Comparison of ENCODE assay signal across 1 cellular context in genomic region chr19:48424694-48425219, GRCh38.
TF ChIP-seq lines count a peak whose summit lies in the region.

No MANE protein-coding gene starts in this region.

TF ChIP-seq in K562, 482 proteins besides CTCF, POLR2A, EP300 and RAD21 (continued from another document and continues in another):
- no peak for TF ChIP-seq MGA (IDR thresholded peaks at IDR 0.05)
- TF ChIP-seq SPI1 (IDR thresholded peaks at IDR 0.05; ENCODE audit: borderline replicate concordance, low read depth, low read length), result peak; percentile 82
- no peak for TF ChIP-seq PHB (CRISPR knock-in tag; IDR thresholded peaks at IDR 0.05)
- TF ChIP-seq MCM7 (IDR thresholded peaks at IDR 0.05), result no peak
- TF ChIP-seq SMC3 (conservative IDR thresholded peaks at IDR 0.05; ENCODE audit: insufficient read depth, low read depth, low read length), result no peak
- peak; percentile 66 for TF ChIP-seq MAFK (IDR thresholded peaks at IDR 0.05; ENCODE audit: low read length)
- peak; percentile 62; the same call in 1 of the 2 replicates for TF ChIP-seq ZBTB2 (IDR thresholded peaks at IDR 0.05)
- no peak for TF ChIP-seq YY1 (IDR thresholded peaks at IDR 0.05; ENCODE audit: borderline replicate concordance in 1 of 3, control insufficient read depth in 1 of 3, extremely low read depth in 1 of 3, insufficient read depth in 3 of 3, insufficient read length in 1 of 3, insufficient replicate concordance in 2 of 3, low read depth in 1 of 3, low read length in 2 of 3)
- no peak for TF ChIP-seq THRA (IDR thresholded peaks at IDR 0.05)
- peak; percentile 36; the same call in 1 of the 2 replicates for TF ChIP-seq ETV5 (CRISPR knock-in tag; IDR thresholded peaks at IDR 0.05; ENCODE audit: low read depth)
- TF ChIP-seq, protein P1, sequence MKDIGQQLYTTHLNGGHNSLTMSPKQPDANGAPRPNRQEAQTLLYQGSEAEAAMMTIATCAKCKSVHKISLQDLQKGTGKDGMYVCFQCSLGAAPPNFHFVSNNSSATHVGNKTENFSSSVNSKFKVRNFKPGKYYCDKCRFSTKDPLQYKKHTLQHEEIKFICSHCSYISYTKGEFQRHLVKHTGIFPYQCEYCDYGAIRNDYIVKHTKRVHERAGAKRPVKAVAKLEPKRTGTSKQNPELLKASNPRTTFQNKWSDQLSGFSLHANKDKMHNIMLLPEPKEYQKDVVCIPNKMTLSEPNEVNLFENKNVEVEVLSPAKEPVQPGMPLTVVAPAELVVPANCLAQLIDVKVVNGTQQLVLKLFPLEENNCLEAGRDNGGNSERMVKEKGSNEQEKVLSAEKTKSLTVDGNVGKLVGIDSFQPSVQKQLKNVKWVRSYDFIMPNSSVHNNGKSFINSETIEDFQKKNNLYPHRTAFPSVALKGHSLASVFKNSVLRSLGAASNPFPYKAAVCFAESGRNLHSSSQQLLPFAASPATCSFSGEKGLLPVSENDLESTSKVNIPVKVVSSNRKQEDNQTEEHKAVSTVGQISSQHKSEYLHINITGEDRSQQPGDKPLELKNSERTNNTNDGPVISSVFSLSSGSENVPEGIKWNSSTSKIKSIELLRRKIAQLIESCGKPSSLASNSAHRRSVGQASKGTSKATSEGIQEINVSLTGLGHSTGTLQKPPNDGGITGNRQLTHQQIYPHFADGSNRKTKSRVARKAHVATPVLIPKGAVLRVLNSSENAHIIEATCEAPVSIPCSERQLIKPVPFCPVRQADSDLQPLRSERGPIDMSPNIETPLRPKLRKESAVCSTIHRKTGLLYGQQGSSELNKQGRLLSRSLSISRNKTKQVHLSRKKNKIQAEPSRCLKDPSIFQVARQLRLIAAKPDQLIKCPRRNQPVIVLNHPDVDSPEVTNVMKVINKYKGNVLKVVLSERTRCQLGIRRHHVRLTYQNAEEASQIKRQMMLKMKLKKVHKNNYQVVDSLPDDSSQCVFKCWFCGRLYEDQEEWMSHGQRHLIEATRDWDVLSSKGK (CRISPR knock-in tag; IDR thresholded peaks at IDR 0.05), result no peak
- no peak for TF ChIP-seq PRPF4 (IDR thresholded peaks at IDR 0.05; ENCODE audit: insufficient read depth, low read depth, low read length, poor library complexity, severe bottlenecking)
- TF ChIP-seq ZFP36 (IDR thresholded peaks at IDR 0.05; ENCODE audit: low read depth, low read length, partially characterized antibody), result peak; percentile 29
- peak; percentile 82 for TF ChIP-seq ARID1B (IDR thresholded peaks at IDR 0.05)
- no peak for TF ChIP-seq GTF2A2 (tag; IDR thresholded peaks at IDR 0.05)
- no peak for TF ChIP-seq PHB2 (IDR thresholded peaks at IDR 0.05; ENCODE audit: low read depth)
- TF ChIP-seq, protein P2, sequence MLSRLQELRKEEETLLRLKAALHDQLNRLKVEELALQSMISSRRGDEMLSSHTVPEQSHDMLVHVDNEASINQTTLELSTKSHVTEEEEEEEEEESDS (CRISPR knock-in tag; IDR thresholded peaks at IDR 0.05), result no peak
- TF ChIP-seq SMARCE1 (IDR thresholded peaks at IDR 0.05), result peak; percentile 92
- no peak for TF ChIP-seq ZNF639 (CRISPR knock-in tag; conservative IDR thresholded peaks at IDR 0.05 in 1 of 2, IDR thresholded peaks at IDR 0.05 in 1 of 2)
- no peak for TF ChIP-seq ZNF324 (CRISPR knock-in tag; IDR thresholded peaks at IDR 0.05)
- TF ChIP-seq TAF15 (IDR thresholded peaks at IDR 0.05; ENCODE audit: low read depth, low read length), result no peak
- TF ChIP-seq MTA1 (IDR thresholded peaks at IDR 0.05; ENCODE audit: borderline replicate concordance), result peak; percentile 43; the same call in 1 of the 2 replicates
- peak; percentile 54 for TF ChIP-seq EP400 (IDR thresholded peaks at IDR 0.05)
- no peak for TF ChIP-seq ZNF197 (CRISPR knock-in tag; IDR thresholded peaks at IDR 0.05; ENCODE audit: low read depth)
- peak; percentile 46; the same call in 1 of the 2 replicates for TF ChIP-seq HDAC2 (IDR thresholded peaks at IDR 0.05)
- TF ChIP-seq ZNF12 (CRISPR knock-in tag; IDR thresholded peaks at IDR 0.05), result no peak
- TF ChIP-seq ELF1 (tag; IDR thresholded peaks at IDR 0.05), result peak; percentile 57; the same call in 1 of the 2 replicates
- no peak for TF ChIP-seq ZNF764 (CRISPR knock-in tag; IDR thresholded peaks at IDR 0.05; ENCODE audit: low read depth)
- TF ChIP-seq LEF1 (IDR thresholded peaks at IDR 0.05), result peak; percentile 58
- peak; percentile 85 for TF ChIP-seq MAFG (tag; conservative IDR thresholded peaks at IDR 0.05)
- TF ChIP-seq SMARCA5 (IDR thresholded peaks at IDR 0.05), result no peak
- TF ChIP-seq NFIX (CRISPR knock-in tag; IDR thresholded peaks at IDR 0.05; ENCODE audit: low read depth), result no peak
- TF ChIP-seq, protein P3, sequence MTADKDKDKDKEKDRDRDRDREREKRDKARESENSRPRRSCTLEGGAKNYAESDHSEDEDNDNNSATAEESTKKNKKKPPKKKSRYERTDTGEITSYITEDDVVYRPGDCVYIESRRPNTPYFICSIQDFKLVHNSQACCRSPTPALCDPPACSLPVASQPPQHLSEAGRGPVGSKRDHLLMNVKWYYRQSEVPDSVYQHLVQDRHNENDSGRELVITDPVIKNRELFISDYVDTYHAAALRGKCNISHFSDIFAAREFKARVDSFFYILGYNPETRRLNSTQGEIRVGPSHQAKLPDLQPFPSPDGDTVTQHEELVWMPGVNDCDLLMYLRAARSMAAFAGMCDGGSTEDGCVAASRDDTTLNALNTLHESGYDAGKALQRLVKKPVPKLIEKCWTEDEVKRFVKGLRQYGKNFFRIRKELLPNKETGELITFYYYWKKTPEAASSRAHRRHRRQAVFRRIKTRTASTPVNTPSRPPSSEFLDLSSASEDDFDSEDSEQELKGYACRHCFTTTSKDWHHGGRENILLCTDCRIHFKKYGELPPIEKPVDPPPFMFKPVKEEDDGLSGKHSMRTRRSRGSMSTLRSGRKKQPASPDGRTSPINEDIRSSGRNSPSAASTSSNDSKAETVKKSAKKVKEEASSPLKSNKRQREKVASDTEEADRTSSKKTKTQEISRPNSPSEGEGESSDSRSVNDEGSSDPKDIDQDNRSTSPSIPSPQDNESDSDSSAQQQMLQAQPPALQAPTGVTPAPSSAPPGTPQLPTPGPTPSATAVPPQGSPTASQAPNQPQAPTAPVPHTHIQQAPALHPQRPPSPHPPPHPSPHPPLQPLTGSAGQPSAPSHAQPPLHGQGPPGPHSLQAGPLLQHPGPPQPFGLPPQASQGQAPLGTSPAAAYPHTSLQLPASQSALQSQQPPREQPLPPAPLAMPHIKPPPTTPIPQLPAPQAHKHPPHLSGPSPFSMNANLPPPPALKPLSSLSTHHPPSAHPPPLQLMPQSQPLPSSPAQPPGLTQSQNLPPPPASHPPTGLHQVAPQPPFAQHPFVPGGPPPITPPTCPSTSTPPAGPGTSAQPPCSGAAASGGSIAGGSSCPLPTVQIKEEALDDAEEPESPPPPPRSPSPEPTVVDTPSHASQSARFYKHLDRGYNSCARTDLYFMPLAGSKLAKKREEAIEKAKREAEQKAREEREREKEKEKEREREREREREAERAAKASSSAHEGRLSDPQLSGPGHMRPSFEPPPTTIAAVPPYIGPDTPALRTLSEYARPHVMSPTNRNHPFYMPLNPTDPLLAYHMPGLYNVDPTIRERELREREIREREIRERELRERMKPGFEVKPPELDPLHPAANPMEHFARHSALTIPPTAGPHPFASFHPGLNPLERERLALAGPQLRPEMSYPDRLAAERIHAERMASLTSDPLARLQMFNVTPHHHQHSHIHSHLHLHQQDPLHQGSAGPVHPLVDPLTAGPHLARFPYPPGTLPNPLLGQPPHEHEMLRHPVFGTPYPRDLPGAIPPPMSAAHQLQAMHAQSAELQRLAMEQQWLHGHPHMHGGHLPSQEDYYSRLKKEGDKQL (CRISPR knock-in tag; IDR thresholded peaks at IDR 0.05; ENCODE audit: borderline replicate concordance), result no peak
- peak; percentile 96 for TF ChIP-seq ZBTB7A (IDR thresholded peaks at IDR 0.05; ENCODE audit: borderline replicate concordance, control insufficient read depth, low read depth, low read length)
- TF ChIP-seq TAF7 (tag; IDR thresholded peaks at IDR 0.05), result no peak
